ENCODE assay signal across 1 cellular context in genomic region chr2:97751752-97752151, GRCh38.
TF ChIP-seq lines count a peak whose summit lies in the region.

No MANE protein-coding gene starts in this region.

TF ChIP-seq in K562, 482 proteins besides CTCF, POLR2A, EP300 and RAD21 (continued from another document):
- TF ChIP-seq ARID4B (CRISPR knock-in tag; IDR thresholded peaks at IDR 0.05) (no peak), ZNF766 (CRISPR knock-in tag; conservative IDR thresholded peaks at IDR 0.05) (0 out of 2 replicates have a peak, but pooled peaks have one; percentile 4), ELK1 (CRISPR knock-in tag; IDR thresholded peaks at IDR 0.05) (no peak), CHD2 (IDR thresholded peaks at IDR 0.05; ENCODE audit: low read depth, low read length) (no peak), SETDB1 (IDR thresholded peaks at IDR 0.05; ENCODE audit: low read length) (no peak), GTF2B (IDR thresholded peaks at IDR 0.05; ENCODE audit: extremely low read depth, insufficient read length) (no peak)
TF ChIP-seq in K562: peak in this region for 1.
